Comparison of ENCODE assay signal across 11 cellular contexts in genomic region chr3:195876297-195877031, GRCh38. TPM values are rescaled to one million over a fixed set of nuclear protein-coding genes. Genes with fewer than 3 reads are reported as not detected.
DNase-seq lines count a peak whose midpoint lies in the region; ATAC-seq and TF ChIP-seq lines count a peak whose summit lies in the region.
"Had no signal": no experiment of that assay in that cellular context is flagged by ENCODE, and none has a peak within 500 bp of the region (broad histone marks: within the 10 kb centered on the region; RNA-seq: fewer than 3 reads in every experiment).

No MANE protein-coding gene starts in this region.

- no peaks in the 10 kb centered on the region for H3K9me3 ChIP-seq in CD4-positive, alpha-beta memory T cell (ENCODE audit: control insufficient read depth in 1 of 2, low read length in 2 of 2)
- no peaks in the 10 kb centered on the region for H3K9me3 ChIP-seq in mucosa of rectum (ENCODE audit: control insufficient read depth in 2 of 2, low read length in 2 of 2)
- H3K9me3 ChIP-seq: ovary had no signal

- TF ChIP-seq CTCF in brain microvascular endothelial cell (IDR thresholded peaks at IDR 0.05; ENCODE audit: low read depth, low read length, missing control alignments) (no peak), omental fat pad (IDR thresholded peaks at IDR 0.05) (no peak)

- intact Hi-C loops in CD4-positive, alpha-beta memory T cell (cut with micrococcal nuclease): no loop called here

- H3K36me3 ChIP-seq in CD4-positive, alpha-beta memory T cell (ENCODE audit: insufficient read depth, low read length): peaks cover 43% of the 10 kb centered on the region
- H3K36me3 ChIP-seq in mucosa of rectum (ENCODE audit: control insufficient read depth in 2 of 2, insufficient read depth in 2 of 2, low read length in 2 of 2) (peaks cover 5 to 23% of the 10 kb centered on the region in 2 donors), brain microvascular endothelial cell (replicated peaks) (peaks cover 5% of the 10 kb centered on the region)
- H3K36me3 ChIP-seq: ovary had no signal

- H3K27me3 Mint-ChIP-seq in CD4-positive, alpha-beta memory T cell: no peaks in the 10 kb centered on the region

- POLR2A ChIA-PET in CD4-positive, alpha-beta memory T cell (lab: Charles Lee; ENCODE audit: partially characterized antibody): interaction anchor here (0.8 to 1.6 kb wide), 2 partner anchors 15 to 18 kb away, joined by 3 to 4 read pairs; no protein-coding TSS in a partner anchor

- H3K4me3 ChIP-seq in CD4-positive, alpha-beta memory T cell (ENCODE audit: low read length in 2 of 2): no peak overlapping the region
- peak overlapping the region; percentile 64 to 73 for H3K4me3 ChIP-seq in mucosa of rectum (ENCODE audit: low read length in 2 of 2)
- H3K4me3 ChIP-seq in brain microvascular endothelial cell (ENCODE audit: low read depth, low read length): no peak overlapping the region
- H3K4me3 ChIP-seq: ovary had no signal

- in situ Hi-C loops in brain microvascular endothelial cell (cut with HindIII; ENCODE audit: low pct_ligation_motif_present, low sequenced_read_pairs): no loop called here
- in situ Hi-C loops in ACHN (cut with HindIII; ENCODE audit: low pct_ligation_motif_present, low pct_unique_long_range_greater_than_20kb, low sequenced_read_pairs): no loop called here

- peak in 3 of 5 donors; percentile 19 to 58 (median 52) for DNase-seq in CD4-positive, alpha-beta memory T cell
- DNase-seq in LHCN-M2 (ENCODE audit: low read depth): peak; percentile 53
- DNase-seq in activated effector memory CD4-positive, alpha-beta T cell treated with anti-CD3 and anti-CD28 coated beads, Interleukin-2, amount 50 U/mL, for 16 hours: peak; percentile 79
- no peak for DNase-seq in cerebellar nuclear complex (lab: John Stamatoyannopoulos, UW)
- DNase-seq in brain microvascular endothelial cell: no peak
- no peak for DNase-seq in omental fat pad (ENCODE audit: low spot score)
- no peak for DNase-seq in ACHN
- DNase-seq: activated CD4-positive, alpha-beta T cell treated with anti-CD3 and anti-CD28 coated beads for 48 hours; GF-D8; ovary had no signal

- peak overlapping the region in 6 of 7 donors; percentile 52 to 83 (median 76) for H3K27ac Mint-ChIP-seq in CD4-positive, alpha-beta memory T cell

- CTCF ChIA-PET in CD4-positive, alpha-beta memory T cell (lab: Charles Lee; ENCODE audit: partially characterized antibody): interaction anchor here (1.2 to 1.5 kb wide), 2 partner anchors 17 to 18 kb away, joined by 3 to 5 read pairs; no protein-coding TSS in a partner anchor

- ATAC-seq in omental fat pad (ENCODE audit: low FRiP score): no peak

- peak overlapping the region; percentile 70 for H3K9ac ChIP-seq in mucosa of rectum (ENCODE audit: low read depth in 1 of 2, low read length in 2 of 2)

- H3K4me3 Mint-ChIP-seq in CD4-positive, alpha-beta memory T cell: peak overlapping the region in 1 of 8 donors; percentile 29

- H3K36me3 Mint-ChIP-seq in CD4-positive, alpha-beta memory T cell: peaks cover 5 to 30% of the 10 kb centered on the region in 2 donors

- peaks cover 0 to 6% (median 3%) of the 10 kb centered on the region in 4 donors for H3K4me1 Mint-ChIP-seq in CD4-positive, alpha-beta memory T cell

- no peaks in the 10 kb centered on the region for H3K9me3 Mint-ChIP-seq in CD4-positive, alpha-beta memory T cell

- no peak overlapping the region for H3K27ac ChIP-seq in CD4-positive, alpha-beta memory T cell (ENCODE audit: low read depth, low read length)
- peak overlapping the region; percentile 86 to 90 for H3K27ac ChIP-seq in mucosa of rectum (ENCODE audit: low read depth in 2 of 2, low read length in 2 of 2)
- no peak overlapping the region for H3K27ac ChIP-seq in brain microvascular endothelial cell
- H3K27ac ChIP-seq: ovary had no signal

- H3K27me3 ChIP-seq in CD4-positive, alpha-beta memory T cell (ENCODE audit: insufficient read depth, low read length): no peaks in the 10 kb centered on the region
- no peaks in the 10 kb centered on the region for H3K27me3 ChIP-seq in mucosa of rectum (ENCODE audit: control insufficient read depth in 2 of 2, insufficient read depth in 2 of 2, low read length in 2 of 2)
- no peaks in the 10 kb centered on the region for H3K27me3 ChIP-seq in brain microvascular endothelial cell (replicated peaks)
- H3K27me3 ChIP-seq: ovary had no signal

- peaks cover 12% of the 10 kb centered on the region for H3K4me1 ChIP-seq in CD4-positive, alpha-beta memory T cell (ENCODE audit: insufficient read depth, low read length)
- H3K4me1 ChIP-seq in mucosa of rectum (ENCODE audit: control insufficient read depth in 2 of 2, insufficient read depth in 2 of 2, low read length in 2 of 2): peaks cover 23 to 26% of the 10 kb centered on the region in 2 donors

RNA-seq across cellular contexts. Expression of gene TNK2, which starts 31.9 kb away (rescaled TPM):
- total RNA-seq in CD4-positive, alpha-beta memory T cell: 100 to 1,000 TPM; 136 to 164 TPM
- polyA plus RNA-seq in CD4-positive, alpha-beta memory T cell: 1 to 10 TPM in 1 of 2 donors, under 1 TPM in 1; 0.18 to 3.4 TPM
- total RNA-seq in LHCN-M2 (2014; rRNA removed) (8.6 and 10.7 TPM in 2 replicates), omental fat pad (10 to 100 TPM; 12.6 to 26.6 (median 15.6) TPM)
- polyA plus RNA-seq in LHCN-M2 (2012): 36.8 TPM

Comparison
In these comparisons a context has a peak if more than half of its experiments do, and no peak if none do; other contexts are left out.
1. DNase-seq: peak in CD4-positive, alpha-beta memory T cell (3 of 5), LHCN-M2 (single experiment) and activated effector memory CD4-positive, alpha-beta T cell treated with anti-CD3 and anti-CD28 coated beads, Interleukin-2, amount 50 U/mL, for 16 hours (single experiment); none in cerebellar nuclear complex (0 of 2), brain microvascular endothelial cell (single experiment), omental fat pad (single experiment) and ACHN (single experiment).
2. H3K27ac ChIP-seq: peak in mucosa of rectum (2 of 2); none in CD4-positive, alpha-beta memory T cell (single experiment) and brain microvascular endothelial cell (single experiment).
3. H3K4me3 ChIP-seq: peak in mucosa of rectum (2 of 2); none in CD4-positive, alpha-beta memory T cell (0 of 2) and brain microvascular endothelial cell (single experiment).
4. RNA of gene TNK2, which starts 31.9 kb away (total RNA-seq): 136 to 164 TPM in CD4-positive, alpha-beta memory T cell; 12.6 to 26.6 TPM in omental fat pad and 8.6 to 10.7 TPM in LHCN-M2; every median in the first group is over 4 times any median in the second.